In genomic region chr7:148335790-148336189, GRCh38 we compare ENCODE assay signal across 24 cellular contexts.
"Had no signal": no experiment of that assay in that cellular context is flagged by ENCODE, and none has a peak within 500 bp of the region (broad histone marks: within the 10 kb centered on the region; RNA-seq: fewer than 3 reads in every experiment).

No MANE protein-coding gene starts in this region.

- H3K4me1 ChIP-seq: psoas muscle had no signal

- DNase-seq: activated CD4-positive, alpha-beta T cell treated with anti-CD3 and anti-CD28 coated beads for 36 hours; activated CD4-positive, alpha-beta T cell treated with anti-CD3 and anti-CD28 coated beads, Interleukin-2, amount 50 U/mL, for 4 hours; activated CD8-positive, alpha-beta memory T cell treated with anti-CD3 and anti-CD28 coated beads for 24 hours; activated CD8-positive, alpha-beta memory T cell treated with anti-CD3 and anti-CD28 coated beads, Interleukin-2, amount 50 U/mL, for 48 hours; activated naive CD4-positive, alpha-beta T cell treated with anti-CD3 and anti-CD28 coated beads for 36 hours; activated naive CD8-positive, alpha-beta T cell treated with anti-CD3 and anti-CD28 coated beads, Interleukin-2, amount 10 ng/mL, durations not matched to agents 7 days and 5 days; activated T-cell treated with anti-CD3 and anti-CD28 coated beads, Interleukin-2, amount 50 U/mL, for 48 hours; amniotic stem cell; dermis blood vessel endothelial cell; effector memory CD4-positive, alpha-beta T cell; heart right ventricle; left lung; naive thymus-derived CD8-positive, alpha-beta T cell; pancreas; psoas muscle; stimulated activated CD4-positive, alpha-beta T cell treated with anti-CD3 and anti-CD28 coated beads, Interleukin-4, amount 100 ng/mL, for 24 hours; stimulated activated naive CD4-positive, alpha-beta T cell treated with Interleukin-2 at 50 U/mL for 16 hours; T-helper 9 cell; upper lobe of right lung had no signal

- H3K27ac ChIP-seq: cardiac muscle cell, heart right ventricle, left lung, pancreas, psoas muscle, right atrium auricular region, upper lobe of right lung had no signal

- H3K36me3 ChIP-seq: cardiac muscle cell, heart right ventricle, left lung, pancreas, right atrium auricular region, upper lobe of right lung had no signal

- H3K27me3 ChIP-seq: cardiac muscle cell had no signal

- ATAC-seq: activated CD4-positive, alpha-beta T cell treated with anti-CD3 and anti-CD28 coated beads for 36 hours; left lung; naive thymus-derived CD8-positive, alpha-beta T cell; psoas muscle; upper lobe of right lung had no signal

- H3K4me3 ChIP-seq: cardiac muscle cell, heart right ventricle, left lung, lung, pancreas, psoas muscle, right atrium auricular region, upper lobe of right lung had no signal

- H3K4me3 Mint-ChIP-seq: activated CD4-positive, alpha-beta T cell treated with anti-CD3 and anti-CD28 coated beads for 36 hours; activated naive CD4-positive, alpha-beta T cell treated with anti-CD3 and anti-CD28 coated beads for 36 hours; activated naive CD8-positive, alpha-beta T cell treated with anti-CD3 and anti-CD28 coated beads, Interleukin-2, amount 10 ng/mL, durations not matched to agents 7 days and 5 days; mesothelial cell of epicardium; naive thymus-derived CD8-positive, alpha-beta T cell; WTC11 had no signal

- H3K27ac Mint-ChIP-seq: activated CD4-positive, alpha-beta T cell treated with anti-CD3 and anti-CD28 coated beads for 36 hours; activated naive CD4-positive, alpha-beta T cell treated with anti-CD3 and anti-CD28 coated beads for 36 hours; activated naive CD8-positive, alpha-beta T cell treated with anti-CD3 and anti-CD28 coated beads, Interleukin-2, amount 10 ng/mL, durations not matched to agents 7 days and 5 days; mesothelial cell of epicardium; naive thymus-derived CD8-positive, alpha-beta T cell had no signal

- H3K36me3 Mint-ChIP-seq: naive thymus-derived CD8-positive, alpha-beta T cell had no signal

- H3K9me3 ChIP-seq: heart right ventricle, left lung, pancreas, psoas muscle, right atrium auricular region, upper lobe of right lung had no signal
